26 cellular contexts compared by ENCODE assay signal in the genomic region with DNA sequence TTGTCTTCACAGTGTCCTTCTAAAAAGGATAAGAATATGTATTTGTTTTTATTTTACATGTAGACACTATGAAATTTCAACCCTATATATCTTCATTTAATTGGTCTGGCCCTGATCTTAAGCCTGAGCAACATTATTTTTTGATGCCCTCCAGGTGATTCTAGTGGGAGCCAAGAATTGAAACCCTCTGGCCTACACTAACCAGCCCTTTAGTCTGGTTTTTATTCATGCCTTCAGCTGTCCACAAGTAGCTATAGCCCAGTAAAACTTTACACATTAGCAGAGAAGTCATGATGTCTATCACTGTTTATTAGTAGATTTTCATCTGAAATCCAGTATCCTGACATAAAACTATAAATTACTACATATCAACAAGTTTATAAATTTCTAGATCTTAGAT.
DNase-seq lines count a peak whose midpoint lies in the region; FAIRE-seq lines count a peak whose summit lies in the region.
"Had no signal": no experiment of that assay in that cellular context is flagged by ENCODE, and none has a peak within 500 bp of the region (broad histone marks: within the 10 kb centered on the region; RNA-seq: fewer than 3 reads in every experiment).

No MANE protein-coding gene starts in this region.

- no peak for DNase-seq in activated naive CD4-positive, alpha-beta T cell treated with anti-CD3 and anti-CD28 coated beads, Interleukin-2, amount 10 ng/mL, durations not matched to agents 7 days and 5 days
- DNase-seq in activated naive CD4-positive, alpha-beta T cell (lab: John Stamatoyannopoulos, UW) = no peak
- DNase-seq in GM19239 (ENCODE audit: insufficient read length, low spot score) (no peak), substantia nigra (lab: John Stamatoyannopoulos, UW) (no peak), DMS53 (lab: John Stamatoyannopoulos, UW) (no peak), DMS114 treated with DMSO at 0.1 percent for 48 hours (lab: John Stamatoyannopoulos, UW; ENCODE audit: unreplicated experiment) (no peak)
- DNase-seq: activated CD4-positive, alpha-beta T cell treated with anti-CD3 and anti-CD28 coated beads, Interleukin-2, amount 50 U/mL, for 1 hour; activated gamma-delta T cell; anterior cingulate cortex; Caco-2; DMS79 treated with DMSO at 0.1 percent for 48 hours; effector CD4-positive, alpha-beta T cell; GF-D8; IMR-90; midbrain; natural killer cell; NCI-H2029; NCI-H524 treated with DMSO at 0.1 percent for 48 hours; PC-9; trophoblast cell had no signal

- peak overlapping the region; percentile 94 for H3K27ac Mint-ChIP-seq in activated naive CD4-positive, alpha-beta T cell treated with anti-CD3 and anti-CD28 coated beads, Interleukin-2, amount 10 ng/mL, durations not matched to agents 7 days and 5 days
- H3K27ac Mint-ChIP-seq: GM23338, natural killer cell had no signal

- no peaks in the 10 kb centered on the region for H3K9me3 Mint-ChIP-seq in activated naive CD4-positive, alpha-beta T cell treated with anti-CD3 and anti-CD28 coated beads, Interleukin-2, amount 10 ng/mL, durations not matched to agents 7 days and 5 days
- H3K9me3 Mint-ChIP-seq: GM23338, natural killer cell had no signal

- H3K27me3 Mint-ChIP-seq in activated naive CD4-positive, alpha-beta T cell treated with anti-CD3 and anti-CD28 coated beads, Interleukin-2, amount 10 ng/mL, durations not matched to agents 7 days and 5 days = no peaks in the 10 kb centered on the region

- peaks cover 50% of the 10 kb centered on the region for H3K4me1 Mint-ChIP-seq in activated naive CD4-positive, alpha-beta T cell treated with anti-CD3 and anti-CD28 coated beads, Interleukin-2, amount 10 ng/mL, durations not matched to agents 7 days and 5 days
- H3K4me1 Mint-ChIP-seq: GM23338, natural killer cell had no signal

- H3K4me3 Mint-ChIP-seq in activated naive CD4-positive, alpha-beta T cell treated with anti-CD3 and anti-CD28 coated beads, Interleukin-2, amount 10 ng/mL, durations not matched to agents 7 days and 5 days = no peak overlapping the region
- H3K4me3 Mint-ChIP-seq: GM23338, natural killer cell had no signal

- peaks cover 34% of the 10 kb centered on the region for H3K36me3 Mint-ChIP-seq in activated naive CD4-positive, alpha-beta T cell treated with anti-CD3 and anti-CD28 coated beads, Interleukin-2, amount 10 ng/mL, durations not matched to agents 7 days and 5 days
- H3K36me3 Mint-ChIP-seq: natural killer cell had no signal

- CTCF ChIA-PET in activated naive CD4-positive, alpha-beta T cell treated with anti-CD3 and anti-CD28 coated beads, Interleukin-2, amount 10 ng/mL, durations not matched to agents 7 days and 5 days (lab: Charles Lee) = interaction anchor here (1.4 kb wide), 1 partner anchor 20 kb away, joined by 3 read pairs; no protein-coding TSS in a partner anchor

- FAIRE-seq in GM19239 (lab: Jason Lieb, UNC) (peak; percentile 52), TTC549 (lab: Jason Lieb, UNC) (peak; percentile 39)
- FAIRE-seq: bronchial epithelial cell, colon had no signal

- peak overlapping the region; percentile 72 for H3K27ac ChIP-seq in substantia nigra (ENCODE audit: low read depth, low read length, poor library complexity, severe bottlenecking)
- H3K27ac ChIP-seq: epithelial cell of prostate, PC-9, VCaP had no signal
